ENCODE assay signal across 8 cellular contexts in the genomic region with DNA sequence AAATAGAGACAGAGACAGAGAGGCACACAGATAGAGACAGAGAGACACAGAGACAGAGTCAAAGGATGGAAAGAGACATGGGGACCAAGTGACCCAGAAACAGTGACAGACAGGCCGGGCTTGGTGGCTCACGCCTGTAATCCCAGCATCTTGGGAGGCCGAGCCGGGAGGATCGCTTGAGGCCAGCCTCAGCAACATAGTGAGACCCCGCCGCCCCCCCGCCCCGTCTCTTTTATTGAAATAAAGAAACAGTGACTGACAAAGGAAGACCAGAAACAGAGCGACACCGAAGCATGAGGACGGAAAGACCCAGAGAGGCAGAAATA. TPM values are rescaled to one million over a fixed set of nuclear protein-coding genes. Genes with fewer than 3 reads are reported as not detected.
DNase-seq lines count a peak whose midpoint lies in the region; ATAC-seq and TF ChIP-seq lines count a peak whose summit lies in the region.

No MANE protein-coding gene starts in this region.

- POLR2A ChIA-PET in activated B cell treated with CpG ODN at 0.5 μM for 24 hours (lab: Charles Lee): interaction anchor here (1.1 kb wide), 1 partner anchor 121 kb away, joined by 3 read pairs; no protein-coding TSS in a partner anchor

- DNase-seq in H7: no peak
- no peak for DNase-seq in activated B cell treated with CpG ODN at 0.5 μM for 24 hours
- peak in 1 of 2 donors; percentile 35 for DNase-seq in heart right ventricle
- DNase-seq in gastrocnemius medialis: peak in 1 of 2 donors; percentile 29
- DNase-seq in putamen (ENCODE audit: low spot score): no peak
- DNase-seq in activated effector memory CD4-positive, alpha-beta T cell treated with Interleukin-2 at 50 U/mL for 16 hours: no peak
- no peak for DNase-seq in dermis blood vessel endothelial cell
- DNase-seq in stimulated activated CD4-positive, alpha-beta T cell treated with anti-CD3 and anti-CD28 coated beads, Interleukin-4, amount 100 ng/mL, for 24 hours: no peak

- 10 to 14% methylated on average over 12 of the region's 12 CpGs for WGBS in heart right ventricle, 2 donors

- peaks cover 32% of the 10 kb centered on the region for H3K27me3 Mint-ChIP-seq in activated B cell treated with CpG ODN at 0.5 μM for 24 hours

- H3K27me3 ChIP-seq in H7 (ENCODE audit: control insufficient read depth, insufficient read depth, low read length): no peaks in the 10 kb centered on the region
- H3K27me3 ChIP-seq in heart right ventricle: peaks cover 0 to 13% (median 0%) of the 10 kb centered on the region in 7 donors
- H3K27me3 ChIP-seq in gastrocnemius medialis: no peaks in the 10 kb centered on the region

- CTCF ChIA-PET in activated B cell treated with CpG ODN at 0.5 μM for 24 hours (lab: Charles Lee): interaction anchor here (1.0 kb wide), 1 partner anchor 122 kb away, joined by 5 read pairs; no protein-coding TSS in a partner anchor

- H3K36me3 ChIP-seq in H7 (replicated peaks; ENCODE audit: control insufficient read depth, insufficient read depth, low read length) (no peaks in the 10 kb centered on the region; the same call in 1 of the 2 replicates), heart right ventricle (no peaks in the 10 kb centered on the region), gastrocnemius medialis (no peaks in the 10 kb centered on the region)

- H3K9me3 ChIP-seq in heart right ventricle (no peaks in the 10 kb centered on the region), gastrocnemius medialis (no peaks in the 10 kb centered on the region)

- H3K4me3 ChIP-seq in H7 (ENCODE audit: insufficient read depth, low read depth, low read length) (peak overlapping the region; percentile 69; the same call in 1 of the 2 replicates), heart right ventricle (peak overlapping the region in 8 of 10 donors; percentile 45 to 100 (median 96)), gastrocnemius medialis (peak overlapping the region; percentile 54 to 94 (median 80))

- no peak for ATAC-seq in activated B cell treated with CpG ODN at 0.5 μM for 24 hours (ENCODE audit: low read depth)
- ATAC-seq in heart right ventricle: no peak
- ATAC-seq in gastrocnemius medialis: peak in 1 of 2 donors; percentile 1

- no peaks in the 10 kb centered on the region for H3K36me3 Mint-ChIP-seq in activated B cell treated with CpG ODN at 0.5 μM for 24 hours (ENCODE audit: low read depth)

- no peaks in the 10 kb centered on the region for H3K9me3 Mint-ChIP-seq in activated B cell treated with CpG ODN at 0.5 μM for 24 hours

- no peak for TF ChIP-seq POLR2A in gastrocnemius medialis (IDR thresholded peaks at IDR 0.05)

- in situ Hi-C loops in gastrocnemius medialis (cut with MboI; ENCODE audit: low sequenced_read_pairs in 4 of 4): no loop called here

- intact Hi-C loops in activated B cell treated with CpG ODN at 0.5 μM for 24 hours (cut with micrococcal nuclease) (loop anchor here (1.0 to 2.0 kb wide), 7 partner anchors 44 to 188 kb away; no protein-coding TSS in a partner anchor), heart right ventricle (cut with DNase I) (loop anchor here in 9 of 10 donors (1.0 to 10.0 kb wide), 11 partner anchors 24 to 160 kb away; partner anchors contain the start of gene TOMM40 (in 3 of the 9)), gastrocnemius medialis (cut with DNase I; ENCODE audit: low total_unique reads) (loop anchor here (1.0 to 5.0 kb wide), 4 partner anchors 61 to 157 kb away; partner anchors contain the start of genes CLPTM1 and RELB)

- peaks cover 31% of the 10 kb centered on the region for H3K4me1 Mint-ChIP-seq in activated B cell treated with CpG ODN at 0.5 μM for 24 hours

- H3K4me1 ChIP-seq in heart right ventricle: peaks cover 10 to 48% (median 37%) of the 10 kb centered on the region in 9 donors
- peaks cover 12 to 23% of the 10 kb centered on the region in 2 donors for H3K4me1 ChIP-seq in gastrocnemius medialis

- H3K27ac Mint-ChIP-seq in activated B cell treated with CpG ODN at 0.5 μM for 24 hours: no peak overlapping the region

- H3K4me3 Mint-ChIP-seq in activated B cell treated with CpG ODN at 0.5 μM for 24 hours: peak overlapping the region; percentile 89

- H3K27ac ChIP-seq in heart right ventricle (peak overlapping the region in 9 of 10 donors; percentile 28 to 100 (median 86)), gastrocnemius medialis (peak overlapping the region; percentile 82 to 93 (median 90))

- TF ChIP-seq CTCF in activated B cell treated with CpG ODN at 0.5 μM for 24 hours (IDR thresholded peaks at IDR 0.05): peak; percentile 10
- TF ChIP-seq CTCF in heart right ventricle (IDR thresholded peaks at IDR 0.05): no peak
- TF ChIP-seq CTCF in gastrocnemius medialis (IDR thresholded peaks at IDR 0.05 in 4 of 5, conservative IDR thresholded peaks at IDR 0.05 in 1 of 5): no peak

RNA-seq across cellular contexts. Expression of gene NECTIN2, which starts 0.8 kb away (rescaled TPM):
- 152 and 207 TPM in 2 replicates for total RNA-seq in H7 (2014; rRNA removed; shearing (Covaris generic))
- total RNA-seq in activated B cell treated with CpG ODN at 0.5 μM for 24 hours (0.17 and 0.35 TPM in 2 replicates), heart right ventricle (10 to 100 TPM; 34.1 to 83.9 (median 46.5) TPM), gastrocnemius medialis (10 to 100 TPM; 10.3 to 20.8 (median 16.7) TPM), dermis blood vessel endothelial cell (154 and 187 TPM in 2 replicates)
- polyA plus RNA-seq in heart right ventricle: 10 to 100 TPM; 62.5 to 96.8 TPM

RNA-seq across cellular contexts. Expression of gene BCAM, which starts 36.3 kb away (rescaled TPM):
- 23.9 and 24.2 TPM in 2 replicates for total RNA-seq in H7 (2014; rRNA removed; shearing (Covaris generic))
- total RNA-seq in activated B cell treated with CpG ODN at 0.5 μM for 24 hours (not detected in 2 replicates), heart right ventricle (100 to 1,000 TPM in 4 of 10 donors, 10 to 100 TPM in 6; 72.8 to 118 (median 92.5) TPM), gastrocnemius medialis (10 to 100 TPM; 10.2 to 24.6 (median 23.6) TPM), dermis blood vessel endothelial cell (56.5 and 62.3 TPM in 2 replicates)
- 100 to 1,000 TPM in 1 of 2 donors, 10 to 100 TPM in 1; 63.2 to 130 TPM for polyA plus RNA-seq in heart right ventricle

RNA-seq across cellular contexts. Expression of gene TOMM40, which starts 45.8 kb away (rescaled TPM):
- total RNA-seq in H7 (2014; rRNA removed; shearing (Covaris generic)): 160 and 204 TPM in 2 replicates
- total RNA-seq in activated B cell treated with CpG ODN at 0.5 μM for 24 hours (80.6 and 81.7 TPM in 2 replicates), heart right ventricle (10 to 100 TPM; 37.8 to 66.2 (median 43.9) TPM), gastrocnemius medialis (100 to 1,000 TPM in 1 of 4 donors, 10 to 100 TPM in 3; 75.1 to 148 (median 86.0) TPM), dermis blood vessel endothelial cell (50.0 and 81.6 TPM in 2 replicates)
- 10 to 100 TPM; 45.6 to 77.5 TPM for polyA plus RNA-seq in heart right ventricle

Comparison
In these comparisons a context has a peak if more than half of its experiments do, and no peak if none do; other contexts are left out.
1. RNA of gene BCAM, which starts 36.3 kb away (total RNA-seq): 72.8 to 118 TPM in heart right ventricle, 56.5 to 62.3 TPM in dermis blood vessel endothelial cell, 10.2 to 24.6 TPM in gastrocnemius medialis and 23.9 to 24.2 TPM in H7; not detected in activated B cell treated with CpG ODN at 0.5 μM for 24 hours; every median in the first group is over 10 times any median in the second.
2. Peak in every context shown above with its lines, with median percentiles within 50 percentile points of each other: H3K4me3 ChIP-seq.